In the genomic region with DNA sequence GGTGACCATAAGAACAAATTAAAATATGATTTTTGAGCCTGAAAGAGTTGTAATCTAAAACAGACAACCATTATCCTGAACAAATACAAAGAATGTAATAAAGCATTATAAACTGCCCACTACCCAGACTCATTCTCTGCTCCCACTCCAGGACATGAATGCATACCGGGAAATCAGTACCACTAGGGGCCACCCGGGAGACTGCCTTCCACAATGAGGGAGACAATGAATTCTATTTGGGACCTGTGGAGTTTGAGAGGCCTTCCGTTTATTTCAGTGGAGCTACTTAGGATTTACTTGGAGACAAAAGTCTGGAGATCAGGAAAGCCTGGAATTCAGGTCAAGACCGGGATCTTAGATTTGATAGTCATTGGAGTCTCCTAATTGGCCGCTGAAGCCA, we compare ENCODE assay signal across 1 cellular context.
TF ChIP-seq lines count a peak whose summit lies in the region.

No MANE protein-coding gene starts in this region.

TF ChIP-seq in H1, 55 proteins besides CTCF, POLR2A, EP300 and RAD21 (continued from another document):
- TF ChIP-seq, protein P1, sequence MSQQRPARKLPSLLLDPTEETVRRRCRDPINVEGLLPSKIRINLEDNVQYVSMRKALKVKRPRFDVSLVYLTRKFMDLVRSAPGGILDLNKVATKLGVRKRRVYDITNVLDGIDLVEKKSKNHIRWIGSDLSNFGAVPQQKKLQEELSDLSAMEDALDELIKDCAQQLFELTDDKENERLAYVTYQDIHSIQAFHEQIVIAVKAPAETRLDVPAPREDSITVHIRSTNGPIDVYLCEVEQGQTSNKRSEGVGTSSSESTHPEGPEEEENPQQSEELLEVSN (IDR thresholded peaks at IDR 0.05), result no peak
- TF ChIP-seq POU5F1 (IDR thresholded peaks at IDR 0.05; ENCODE audit: low read depth, low read length) (0 out of 2 replicates have a peak, but pooled peaks have one; percentile 49), TEAD4 (IDR thresholded peaks at IDR 0.05; ENCODE audit: low read depth, low read length) (0 out of 2 replicates have a peak, but pooled peaks have one; percentile 59), BACH1 (IDR thresholded peaks at IDR 0.05; ENCODE audit: low read length) (peak; percentile 18; the same call in 1 of the 2 replicates), FOSL1 (IDR thresholded peaks at IDR 0.05; ENCODE audit: insufficient read depth, low read depth, low read length) (no peak)
